9 cellular contexts compared by ENCODE assay signal in genomic region chr14:74763803-74764531, GRCh38. TPM values are rescaled to one million over a fixed set of nuclear protein-coding genes. Genes with fewer than 3 reads are reported as not detected.
DNase-seq lines count a peak whose midpoint lies in the region; FAIRE-seq and TF ChIP-seq lines count a peak whose summit lies in the region.
"Had no signal": no experiment of that assay in that cellular context is flagged by ENCODE, and none has a peak within 500 bp of the region (broad histone marks: within the 10 kb centered on the region; RNA-seq: fewer than 3 reads in every experiment).

No MANE protein-coding gene starts in this region.

- peaks cover 48% of the 10 kb centered on the region for H3K4me1 Mint-ChIP-seq in HFFc6 (ENCODE audit: low read depth)
- H3K4me1 Mint-ChIP-seq in nephron, result peaks cover 41% of the 10 kb centered on the region

- TF ChIP-seq CTCF in 22Rv1 (IDR thresholded peaks at IDR 0.05) (no peak), HFFc6 (IDR thresholded peaks at IDR 0.05) (no peak), nephron (IDR thresholded peaks at IDR 0.05; ENCODE audit: unreplicated experiment in 3 of 3) (no peak)

- H3K36me3 ChIP-seq in esophagus (ENCODE audit: control insufficient read depth in 2 of 2, insufficient read depth in 2 of 2, low read length in 1 of 2), result no peaks in the 10 kb centered on the region

- peak; percentile 7 for DNase-seq in HFFc6
- peak; percentile 5 to 10 for DNase-seq in activated CD4-positive, alpha-beta T cell treated with anti-CD3 and anti-CD28 coated beads, Interleukin-2, amount 50 U/mL, for 4 hours
- DNase-seq in RCC 7860 (ENCODE audit: low spot score), result no peak
- DNase-seq in H4 (ENCODE audit: low spot score), result no peak
- no peak for DNase-seq in NCI-H1436 treated with DMSO at 0.1 percent for 48 hours (lab: John Stamatoyannopoulos, UW)

- H3K27ac Mint-ChIP-seq in HFFc6 (peak overlapping the region; percentile 91), nephron (peak overlapping the region; percentile 88 to 96 (median 95))

- H3K4me1 ChIP-seq in esophagus (ENCODE audit: control insufficient read depth in 2 of 2, insufficient read depth in 2 of 2, low read length in 1 of 2), result peaks cover 0 to 4% of the 10 kb centered on the region in 2 donors

- H3K4me3 Mint-ChIP-seq in HFFc6, result peak overlapping the region; percentile 99
- H3K4me3 Mint-ChIP-seq in nephron, result peak overlapping the region; percentile 92 to 100 (median 97)

- H3K27me3 Mint-ChIP-seq in HFFc6 (ENCODE audit: insufficient read depth) (peaks cover 3% of the 10 kb centered on the region; the same call in 1 of the 2 replicates), nephron (ENCODE audit: low read depth) (no peaks in the 10 kb centered on the region)

- H3K36me3 Mint-ChIP-seq in HFFc6 (ENCODE audit: low read depth) (peaks cover 15% of the 10 kb centered on the region), nephron (ENCODE audit: low read depth) (peaks cover 27% of the 10 kb centered on the region)

- 2% methylated on average over 19 of the region's 19 CpGs for WGBS in esophagus, 2 donors

- H3K27me3 ChIP-seq in esophagus (ENCODE audit: control insufficient read depth in 1 of 2, insufficient read depth in 2 of 2, low read length in 2 of 2), result no peaks in the 10 kb centered on the region

- FAIRE-seq in RCC 7860 (lab: Jason Lieb, UNC), result no peak
- FAIRE-seq: islet of Langerhans had no signal

- H3K27ac ChIP-seq in 22Rv1 (peak overlapping the region; percentile 81), esophagus (ENCODE audit: low read depth in 2 of 2, low read length in 1 of 2) (peak overlapping the region; percentile 86 to 94)

- H3K9me3 Mint-ChIP-seq in HFFc6 (no peaks in the 10 kb centered on the region), nephron (no peaks in the 10 kb centered on the region)

- peak overlapping the region; percentile 88 to 95 for H3K4me3 ChIP-seq in esophagus (ENCODE audit: low read depth in 1 of 2, low read length in 2 of 2)

- H3K9me3 ChIP-seq in esophagus (ENCODE audit: control insufficient read depth in 2 of 2, insufficient read depth in 1 of 2, low read depth in 1 of 2, low read length in 1 of 2), result no peaks in the 10 kb centered on the region

RNA-seq across cellular contexts. Expression of gene YLPM1, which starts 0.9 kb away (rescaled TPM):
- 10 to 100 TPM; 46.0 to 50.8 (median 48.6) TPM for total RNA-seq in HFFc6 (2021; fragmentation: NEBNext Ultra II Directional; extraction: Animal tissue kit (Norgen Biotek cat#: 25700))
- polyA plus RNA-seq in esophagus, result 10 to 100 TPM; 10.4 to 13.0 TPM
- 9.6 and 15.6 TPM in 2 replicates for total RNA-seq in H4 (2014; rRNA removed; shearing (Covaris generic))

RNA-seq across cellular contexts. Expression of gene FCF1, which starts 51.0 kb away (rescaled TPM):
- 10 to 100 TPM; 69.7 to 87.4 (median 79.6) TPM for total RNA-seq in HFFc6 (2021; fragmentation: NEBNext Ultra II Directional; extraction: Animal tissue kit (Norgen Biotek cat#: 25700))
- polyA plus RNA-seq in esophagus, result 10 to 100 TPM in 1 of 2 donors, 1 to 10 TPM in 1; 4.4 to 19.8 TPM
- 32.3 and 39.7 TPM in 2 replicates for total RNA-seq in H4 (2014; rRNA removed; shearing (Covaris generic))

RNA-seq across cellular contexts. Expression of gene AREL1, which starts 51.1 kb away (rescaled TPM):
- 10 to 100 TPM; 36.7 to 42.3 (median 40.6) TPM for total RNA-seq in HFFc6 (2021; fragmentation: NEBNext Ultra II Directional; extraction: Animal tissue kit (Norgen Biotek cat#: 25700))
- polyA plus RNA-seq in esophagus, result 1 to 10 TPM; 8.0 to 9.3 TPM
- 25.8 and 28.1 TPM in 2 replicates for total RNA-seq in H4 (2014; rRNA removed; shearing (Covaris generic))

Comparison
In these comparisons a context has a peak if more than half of its experiments do, and no peak if none do; other contexts are left out.
1. DNase-seq: peak in HFFc6 (single experiment) and activated CD4-positive, alpha-beta T cell treated with anti-CD3 and anti-CD28 coated beads, Interleukin-2, amount 50 U/mL, for 4 hours (2 of 2); none in RCC 7860 (single experiment), H4 (single experiment) and NCI-H1436 treated with DMSO at 0.1 percent for 48 hours (single experiment).